In the genomic region with DNA sequence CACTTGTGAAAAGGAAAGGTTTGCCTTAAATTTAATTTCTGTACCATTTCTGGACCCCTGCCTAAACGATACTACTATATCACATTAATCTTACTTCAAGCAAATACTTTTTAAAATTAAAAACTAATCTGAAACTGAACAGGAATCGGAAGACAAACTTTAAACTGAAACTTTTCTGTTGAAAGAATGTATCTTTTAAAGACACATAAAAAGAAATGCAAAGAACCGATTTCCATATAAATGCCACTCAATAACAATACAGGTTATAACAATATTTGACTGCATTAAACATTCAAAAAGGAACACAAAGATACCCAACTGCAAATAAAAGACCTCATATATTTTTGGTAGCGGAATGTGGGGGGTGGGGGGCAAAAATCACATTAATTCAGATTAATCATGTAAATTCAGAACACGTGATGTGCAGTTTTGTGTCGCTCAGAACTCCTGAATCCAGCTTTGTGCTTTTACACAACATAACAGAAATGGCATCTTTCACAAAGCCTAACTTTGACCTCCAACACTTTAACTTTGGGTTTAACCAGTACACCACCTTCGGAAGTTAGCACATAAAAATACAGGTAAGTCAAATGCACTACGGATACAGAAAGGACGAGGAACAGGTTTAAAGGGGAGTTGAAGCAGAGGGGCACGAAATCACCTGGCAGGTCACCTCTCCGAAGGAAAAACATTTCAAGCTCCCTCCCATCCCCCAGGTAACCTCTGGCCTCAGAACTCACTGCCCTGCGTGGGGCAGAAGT, we compare ENCODE assay signal across 8 cellular contexts. TPM values are rescaled to one million over a fixed set of nuclear protein-coding genes. Genes with fewer than 3 reads are reported as not detected.
DNase-seq lines count a peak whose midpoint lies in the region; ATAC-seq and TF ChIP-seq lines count a peak whose summit lies in the region.

No MANE protein-coding gene starts in this region.

- intact Hi-C loops in left lung (cut with DNase I): no loop called here

- H3K27me3 ChIP-seq in left lung: peaks cover 0 to 56% of the 10 kb centered on the region in 2 donors

- ATAC-seq in left lung (no peak), HG03565 (IDR thresholded peaks at IDR 0.05; ENCODE audit: unreplicated experiment) (no peak)

- no peak overlapping the region for H3K27ac Mint-ChIP-seq in T-helper 1 cell treated with Interleukin-12 subunit alpha and Interleukin-12 subunit beta and Interleukin-4 antibody, amounts not matched to agents 30 μg/mL and 1 μg/mL, for 36 hours

- no peaks in the 10 kb centered on the region for H3K9me3 ChIP-seq in left lung

- peak overlapping the region; percentile 80 for H3K4me3 Mint-ChIP-seq in T-helper 1 cell treated with Interleukin-12 subunit alpha and Interleukin-12 subunit beta and Interleukin-4 antibody, amounts not matched to agents 30 μg/mL and 1 μg/mL, for 36 hours

- no peaks in the 10 kb centered on the region for H3K9me3 Mint-ChIP-seq in T-helper 1 cell treated with Interleukin-12 subunit alpha and Interleukin-12 subunit beta and Interleukin-4 antibody, amounts not matched to agents 30 μg/mL and 1 μg/mL, for 36 hours

- no peaks in the 10 kb centered on the region for H3K36me3 ChIP-seq in left lung

- TF ChIP-seq CTCF in left lung (IDR thresholded peaks at IDR 0.05): no peak

- DNase-seq in T-helper 1 cell: no peak
- no peak for DNase-seq in left lung
- peak; percentile 55 for DNase-seq in superior temporal gyrus (ENCODE audit: extremely low spot score)
- no peak for DNase-seq in NCI-H1048 (lab: John Stamatoyannopoulos, UW)
- DNase-seq in anterior cingulate cortex (lab: John Stamatoyannopoulos, UW): no peak

- peaks cover 6 to 30% of the 10 kb centered on the region in 2 donors for H3K4me1 ChIP-seq in left lung

- H3K4me3 ChIP-seq in left lung: peak overlapping the region; percentile 58 to 62

- H3K27ac ChIP-seq in angular gyrus (ENCODE audit: low read depth, low read length): peak overlapping the region; percentile 62
- peak overlapping the region; percentile 78 to 82 for H3K27ac ChIP-seq in left lung

- peaks cover 6% of the 10 kb centered on the region for H3K4me1 Mint-ChIP-seq in T-helper 1 cell treated with Interleukin-12 subunit alpha and Interleukin-12 subunit beta and Interleukin-4 antibody, amounts not matched to agents 30 μg/mL and 1 μg/mL, for 36 hours (ENCODE audit: low read depth)

- peaks cover 2% of the 10 kb centered on the region for H3K36me3 Mint-ChIP-seq in T-helper 1 cell treated with Interleukin-12 subunit alpha and Interleukin-12 subunit beta and Interleukin-4 antibody, amounts not matched to agents 30 μg/mL and 1 μg/mL, for 36 hours (ENCODE audit: low read depth)

- H3K27me3 Mint-ChIP-seq in T-helper 1 cell treated with Interleukin-12 subunit alpha and Interleukin-12 subunit beta and Interleukin-4 antibody, amounts not matched to agents 30 μg/mL and 1 μg/mL, for 36 hours (ENCODE audit: low read depth): peaks cover 68% of the 10 kb centered on the region

RNA-seq across cellular contexts. Expression of gene LIFR, which starts 0.9 kb away (rescaled TPM):
- total RNA-seq in left lung: 10 to 100 TPM; 52.6 to 76.2 TPM
